Comparison of ENCODE assay signal across 1 cellular context in the genomic region with DNA sequence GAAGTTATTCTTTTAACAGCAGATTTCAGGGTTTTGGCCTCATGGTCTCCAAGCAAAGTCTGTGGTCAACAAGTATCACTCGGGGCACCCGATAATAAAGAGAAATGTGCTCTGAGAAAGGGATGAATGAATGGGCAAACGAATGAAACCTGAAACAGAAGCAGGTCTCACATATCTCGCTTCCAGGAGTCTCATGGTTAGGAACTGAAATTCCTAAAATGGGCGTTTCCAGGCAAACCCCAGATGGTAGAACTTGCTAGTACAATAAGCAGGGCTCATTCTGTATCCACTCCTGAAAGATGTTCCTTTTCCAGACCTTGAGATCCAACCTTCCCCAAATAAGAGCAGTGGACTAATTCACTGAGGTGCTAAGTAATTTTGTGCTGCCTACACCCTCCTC.
TF ChIP-seq lines count a peak whose summit lies in the region.

No MANE protein-coding gene starts in this region.

TF ChIP-seq in HepG2, 621 proteins besides CTCF, POLR2A, EP300 and RAD21 (continued from another document):
- TF ChIP-seq, protein P1, sequence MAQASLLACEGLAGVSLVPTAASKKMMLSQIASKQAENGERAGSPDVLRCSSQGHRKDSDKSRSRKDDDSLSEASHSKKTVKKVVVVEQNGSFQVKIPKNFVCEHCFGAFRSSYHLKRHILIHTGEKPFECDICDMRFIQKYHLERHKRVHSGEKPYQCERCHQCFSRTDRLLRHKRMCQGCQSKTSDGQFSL (CRISPR knock-in tag; IDR thresholded peaks at IDR 0.05): no peak
- TF ChIP-seq ZNF331 (CRISPR knock-in tag; IDR thresholded peaks at IDR 0.05): no peak
- TF ChIP-seq, protein P2, sequence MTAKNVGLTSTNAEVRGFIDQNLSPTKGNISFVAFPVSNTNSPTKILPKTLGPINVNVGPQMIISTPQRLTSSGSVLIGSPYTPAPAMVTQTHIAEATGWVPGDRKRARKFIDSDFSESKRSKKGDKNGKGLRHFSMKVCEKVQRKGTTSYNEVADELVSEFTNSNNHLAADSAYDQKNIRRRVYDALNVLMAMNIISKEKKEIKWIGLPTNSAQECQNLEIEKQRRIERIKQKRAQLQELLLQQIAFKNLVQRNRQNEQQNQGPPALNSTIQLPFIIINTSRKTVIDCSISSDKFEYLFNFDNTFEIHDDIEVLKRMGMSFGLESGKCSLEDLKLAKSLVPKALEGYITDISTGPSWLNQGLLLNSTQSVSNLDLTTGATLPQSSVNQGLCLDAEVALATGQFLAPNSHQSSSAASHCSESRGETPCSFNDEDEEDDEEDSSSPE (CRISPR knock-in tag; IDR thresholded peaks at IDR 0.05): no peak
- TF ChIP-seq, protein P3, sequence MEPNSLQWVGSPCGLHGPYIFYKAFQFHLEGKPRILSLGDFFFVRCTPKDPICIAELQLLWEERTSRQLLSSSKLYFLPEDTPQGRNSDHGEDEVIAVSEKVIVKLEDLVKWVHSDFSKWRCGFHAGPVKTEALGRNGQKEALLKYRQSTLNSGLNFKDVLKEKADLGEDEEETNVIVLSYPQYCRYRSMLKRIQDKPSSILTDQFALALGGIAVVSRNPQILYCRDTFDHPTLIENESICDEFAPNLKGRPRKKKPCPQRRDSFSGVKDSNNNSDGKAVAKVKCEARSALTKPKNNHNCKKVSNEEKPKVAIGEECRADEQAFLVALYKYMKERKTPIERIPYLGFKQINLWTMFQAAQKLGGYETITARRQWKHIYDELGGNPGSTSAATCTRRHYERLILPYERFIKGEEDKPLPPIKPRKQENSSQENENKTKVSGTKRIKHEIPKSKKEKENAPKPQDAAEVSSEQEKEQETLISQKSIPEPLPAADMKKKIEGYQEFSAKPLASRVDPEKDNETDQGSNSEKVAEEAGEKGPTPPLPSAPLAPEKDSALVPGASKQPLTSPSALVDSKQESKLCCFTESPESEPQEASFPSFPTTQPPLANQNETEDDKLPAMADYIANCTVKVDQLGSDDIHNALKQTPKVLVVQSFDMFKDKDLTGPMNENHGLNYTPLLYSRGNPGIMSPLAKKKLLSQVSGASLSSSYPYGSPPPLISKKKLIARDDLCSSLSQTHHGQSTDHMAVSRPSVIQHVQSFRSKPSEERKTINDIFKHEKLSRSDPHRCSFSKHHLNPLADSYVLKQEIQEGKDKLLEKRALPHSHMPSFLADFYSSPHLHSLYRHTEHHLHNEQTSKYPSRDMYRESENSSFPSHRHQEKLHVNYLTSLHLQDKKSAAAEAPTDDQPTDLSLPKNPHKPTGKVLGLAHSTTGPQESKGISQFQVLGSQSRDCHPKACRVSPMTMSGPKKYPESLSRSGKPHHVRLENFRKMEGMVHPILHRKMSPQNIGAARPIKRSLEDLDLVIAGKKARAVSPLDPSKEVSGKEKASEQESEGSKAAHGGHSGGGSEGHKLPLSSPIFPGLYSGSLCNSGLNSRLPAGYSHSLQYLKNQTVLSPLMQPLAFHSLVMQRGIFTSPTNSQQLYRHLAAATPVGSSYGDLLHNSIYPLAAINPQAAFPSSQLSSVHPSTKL (CRISPR knock-in tag; IDR thresholded peaks at IDR 0.05): no peak
- TF ChIP-seq, protein P4, sequence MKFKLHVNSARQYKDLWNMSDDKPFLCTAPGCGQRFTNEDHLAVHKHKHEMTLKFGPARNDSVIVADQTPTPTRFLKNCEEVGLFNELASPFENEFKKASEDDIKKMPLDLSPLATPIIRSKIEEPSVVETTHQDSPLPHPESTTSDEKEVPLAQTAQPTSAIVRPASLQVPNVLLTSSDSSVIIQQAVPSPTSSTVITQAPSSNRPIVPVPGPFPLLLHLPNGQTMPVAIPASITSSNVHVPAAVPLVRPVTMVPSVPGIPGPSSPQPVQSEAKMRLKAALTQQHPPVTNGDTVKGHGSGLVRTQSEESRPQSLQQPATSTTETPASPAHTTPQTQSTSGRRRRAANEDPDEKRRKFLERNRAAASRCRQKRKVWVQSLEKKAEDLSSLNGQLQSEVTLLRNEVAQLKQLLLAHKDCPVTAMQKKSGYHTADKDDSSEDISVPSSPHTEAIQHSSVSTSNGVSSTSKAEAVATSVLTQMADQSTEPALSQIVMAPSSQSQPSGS (CRISPR knock-in tag; IDR thresholded peaks at IDR 0.05): no peak
- TF ChIP-seq SP140L (CRISPR knock-in tag; IDR thresholded peaks at IDR 0.05; ENCODE audit: borderline replicate concordance): no peak
- TF ChIP-seq, protein P5, sequence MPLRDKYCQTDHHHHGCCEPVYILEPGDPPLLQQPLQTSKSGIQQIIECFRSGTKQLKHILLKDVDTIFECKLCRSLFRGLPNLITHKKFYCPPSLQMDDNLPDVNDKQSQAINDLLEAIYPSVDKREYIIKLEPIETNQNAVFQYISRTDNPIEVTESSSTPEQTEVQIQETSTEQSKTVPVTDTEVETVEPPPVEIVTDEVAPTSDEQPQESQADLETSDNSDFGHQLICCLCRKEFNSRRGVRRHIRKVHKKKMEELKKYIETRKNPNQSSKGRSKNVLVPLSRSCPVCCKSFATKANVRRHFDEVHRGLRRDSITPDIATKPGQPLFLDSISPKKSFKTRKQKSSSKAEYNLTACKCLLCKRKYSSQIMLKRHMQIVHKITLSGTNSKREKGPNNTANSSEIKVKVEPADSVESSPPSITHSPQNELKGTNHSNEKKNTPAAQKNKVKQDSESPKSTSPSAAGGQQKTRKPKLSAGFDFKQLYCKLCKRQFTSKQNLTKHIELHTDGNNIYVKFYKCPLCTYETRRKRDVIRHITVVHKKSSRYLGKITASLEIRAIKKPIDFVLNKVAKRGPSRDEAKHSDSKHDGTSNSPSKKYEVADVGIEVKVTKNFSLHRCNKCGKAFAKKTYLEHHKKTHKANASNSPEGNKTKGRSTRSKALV (CRISPR knock-in tag; IDR thresholded peaks at IDR 0.05): no peak
- TF ChIP-seq HOXD1 (CRISPR knock-in tag; IDR thresholded peaks at IDR 0.05): no peak
- TF ChIP-seq ZNF616 (CRISPR knock-in tag; IDR thresholded peaks at IDR 0.05; ENCODE audit: low read depth): no peak
- no peak for TF ChIP-seq ZNF83 (CRISPR knock-in tag; IDR thresholded peaks at IDR 0.05; ENCODE audit: borderline replicate concordance)
